ENCODE assay signal across 25 cellular contexts in the genomic region with DNA sequence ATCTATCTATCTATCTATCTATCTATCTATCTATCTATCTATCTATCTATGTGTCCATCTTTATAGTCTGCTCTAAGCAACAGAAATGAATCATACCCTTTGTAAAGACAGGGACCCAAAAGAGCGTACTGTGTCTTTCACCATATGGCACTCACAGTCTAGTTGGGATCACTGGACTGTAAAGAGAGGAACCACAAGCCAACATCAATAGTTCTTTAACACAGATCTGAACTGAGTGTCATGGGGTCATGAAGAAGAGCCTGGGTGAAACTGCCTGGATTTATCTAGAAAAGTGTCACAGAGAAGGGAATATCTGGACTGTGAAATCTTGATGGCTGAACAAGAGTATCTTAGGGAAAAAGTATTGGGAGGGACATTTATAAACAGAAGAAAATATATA.
"Had no signal": no experiment of that assay in that cellular context is flagged by ENCODE, and none has a peak within 500 bp of the region (broad histone marks: within the 10 kb centered on the region; RNA-seq: fewer than 3 reads in every experiment).

No MANE protein-coding gene starts in this region.

- H3K36me3 Mint-ChIP-seq: activated naive CD8-positive, alpha-beta T cell; natural killer cell; stimulated activated memory B cell treated with anti-CD40 and anti-IgM and Interleukin-4, amounts not matched to agents 10 μg/mL and 1 μg/mL and 100 μg/mL, for 72 hours had no signal

- DNase-seq: activated CD4-positive, alpha-beta T cell treated with anti-CD3 and anti-CD28 coated beads for 36 hours; activated CD4-positive, CD25-positive, alpha-beta regulatory T cell; activated CD8-positive, alpha-beta memory T cell treated with anti-CD3 and anti-CD28 coated beads for 24 hours; activated effector memory CD4-positive, alpha-beta T cell treated with Interleukin-2 at 50 U/mL for 16 hours; activated naive CD4-positive, alpha-beta T cell treated with Interleukin-2 at 50 U/mL for 16 hours; anterior cingulate cortex; endodermal cell; heart left ventricle; kidney glomerular epithelial cell; mesendoderm; natural killer cell; stimulated activated CD4-positive, alpha-beta T cell treated with anti-CD3 and anti-CD28 coated beads, Interleukin-1b, Interleukin-23, amount 100 ng/mL, for 48 hours; stimulated activated CD4-positive, alpha-beta T cell treated with anti-CD3 and anti-CD28 coated beads, Interleukin-4, amount 100 ng/mL, for 4 hours; stimulated activated CD8-positive, alpha-beta memory T cell treated with anti-CD3 and anti-CD28 coated beads, Interleukin-4, amount 100 ng/mL, for 48 hours; stimulated activated naive CD8-positive, alpha-beta T cell treated with anti-CD3 and anti-CD28 coated beads, Interleukin-15, amount 100 ng/mL, for 72 hours; substantia nigra; upper lobe of left lung had no signal

- H3K27me3 Mint-ChIP-seq: activated CD4-positive, alpha-beta T cell treated with anti-CD3 and anti-CD28 coated beads for 36 hours; activated naive CD8-positive, alpha-beta T cell; central memory CD8-positive, alpha-beta T cell; dendritic cell treated with granulocyte-macrophage colony-stimulating factor and Interleukin-4, amounts not matched to agents 40 ng/mL and 50 ng/mL, for 4 days; stimulated activated memory B cell treated with anti-CD40 and anti-IgM and Interleukin-4, amounts not matched to agents 10 μg/mL and 1 μg/mL and 100 μg/mL, for 72 hours; stimulated activated naive CD8-positive, alpha-beta T cell treated with anti-CD3 and anti-CD28 coated beads, Interleukin-15, amount 100 ng/mL, for 72 hours had no signal

- H3K4me3 Mint-ChIP-seq: activated CD4-positive, alpha-beta T cell treated with anti-CD3 and anti-CD28 coated beads for 36 hours; activated naive CD8-positive, alpha-beta T cell; central memory CD8-positive, alpha-beta T cell; dendritic cell treated with granulocyte-macrophage colony-stimulating factor and Interleukin-4, amounts not matched to agents 40 ng/mL and 50 ng/mL, for 4 days; endodermal cell; natural killer cell; stimulated activated memory B cell treated with anti-CD40 and anti-IgM and Interleukin-4, amounts not matched to agents 10 μg/mL and 1 μg/mL and 100 μg/mL, for 72 hours; stimulated activated naive CD8-positive, alpha-beta T cell treated with anti-CD3 and anti-CD28 coated beads, Interleukin-15, amount 100 ng/mL, for 72 hours had no signal

- H3K4me1 ChIP-seq: heart left ventricle, right atrium auricular region, upper lobe of left lung had no signal

- H3K4me1 Mint-ChIP-seq: activated CD4-positive, alpha-beta T cell treated with anti-CD3 and anti-CD28 coated beads for 36 hours; central memory CD8-positive, alpha-beta T cell; natural killer cell; stimulated activated memory B cell treated with anti-CD40 and anti-IgM and Interleukin-4, amounts not matched to agents 10 μg/mL and 1 μg/mL and 100 μg/mL, for 72 hours; stimulated activated naive CD8-positive, alpha-beta T cell treated with anti-CD3 and anti-CD28 coated beads, Interleukin-15, amount 100 ng/mL, for 72 hours had no signal

- H3K27ac Mint-ChIP-seq: activated CD4-positive, alpha-beta T cell treated with anti-CD3 and anti-CD28 coated beads for 36 hours; activated naive CD8-positive, alpha-beta T cell; dendritic cell treated with granulocyte-macrophage colony-stimulating factor and Interleukin-4, amounts not matched to agents 40 ng/mL and 50 ng/mL, for 4 days; endodermal cell; natural killer cell; stimulated activated memory B cell treated with anti-CD40 and anti-IgM and Interleukin-4, amounts not matched to agents 10 μg/mL and 1 μg/mL and 100 μg/mL, for 72 hours; stimulated activated naive CD8-positive, alpha-beta T cell treated with anti-CD3 and anti-CD28 coated beads, Interleukin-15, amount 100 ng/mL, for 72 hours had no signal

- H3K9me3 ChIP-seq: heart left ventricle, right atrium auricular region, upper lobe of left lung had no signal

- H3K36me3 ChIP-seq: heart left ventricle, right atrium auricular region, upper lobe of left lung had no signal

- H3K9me3 Mint-ChIP-seq: endodermal cell had no signal

- H3K27ac ChIP-seq: heart left ventricle, right atrium auricular region, upper lobe of left lung had no signal

- FAIRE-seq: bronchial epithelial cell had no signal

- H3K27me3 ChIP-seq: right atrium auricular region, upper lobe of left lung had no signal

- H3K4me3 ChIP-seq: heart left ventricle, lung, right atrium auricular region, smooth muscle cell, upper lobe of left lung had no signal
